ENCODE assay signal across 26 cellular contexts in the genomic region with DNA sequence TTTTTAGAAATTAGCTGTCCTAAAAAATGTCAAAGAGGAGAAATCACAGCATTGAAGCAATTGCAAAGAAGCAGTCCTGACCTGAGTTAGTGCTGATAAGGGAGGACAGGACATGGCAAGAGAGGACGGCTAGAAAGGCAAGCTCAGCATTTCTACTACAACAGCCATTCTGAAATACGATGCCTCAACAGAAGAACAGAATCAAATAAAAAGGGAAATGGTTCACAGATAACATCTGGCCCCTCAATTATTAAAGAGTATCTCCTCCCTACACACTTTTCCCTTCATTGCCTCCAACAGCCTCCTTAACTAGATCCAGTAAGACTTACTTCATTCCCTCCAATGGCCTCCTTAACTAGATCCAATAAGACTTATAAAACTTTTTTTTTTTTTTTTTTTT. TPM values are rescaled to one million over a fixed set of nuclear protein-coding genes. Genes with fewer than 3 reads are reported as not detected.
DNase-seq lines count a peak whose midpoint lies in the region; ATAC-seq, FAIRE-seq and TF ChIP-seq lines count a peak whose summit lies in the region.
"Had no signal": no experiment of that assay in that cellular context is flagged by ENCODE, and none has a peak within 500 bp of the region (broad histone marks: within the 10 kb centered on the region; RNA-seq: fewer than 3 reads in every experiment).

No MANE protein-coding gene starts in this region.

- no peak for FAIRE-seq in A549 (lab: Jason Lieb, UNC)
- no peak for FAIRE-seq in K562 (lab: Jason Lieb, UNC)
- FAIRE-seq: colon had no signal

- H3K27ac ChIP-seq in A549, result peak overlapping the region in 1 of 2 experiments; percentile 91; a peak in 3 of 6 replicates
- no peak overlapping the region for H3K27ac ChIP-seq in K562 (ENCODE audit: extremely low read depth, low read depth, low read length)
- H3K27ac ChIP-seq in ovary, result peak overlapping the region in 1 of 2 donors; percentile 50
- H3K27ac ChIP-seq: brain microvascular endothelial cell, C4-2B, gastroesophageal sphincter had no signal

- peak overlapping the region in 1 of 3 experiments; percentile 15 for H3K4me3 Mint-ChIP-seq in nephron
- H3K4me3 Mint-ChIP-seq: effector memory CD8-positive, alpha-beta T cell had no signal

- peaks cover 51% of the 10 kb centered on the region for H3K36me3 Mint-ChIP-seq in nephron (ENCODE audit: low read depth)

- H3K27me3 ChIP-seq in K562 (ENCODE audit: control insufficient read depth in 2 of 2, insufficient read depth in 2 of 2, low read length in 2 of 2), result no peaks in the 10 kb centered on the region
- H3K27me3 ChIP-seq in ovary, result no peaks in the 10 kb centered on the region
- H3K27me3 ChIP-seq: brain microvascular endothelial cell, gastroesophageal sphincter had no signal

- H3K27me3 Mint-ChIP-seq in nephron (ENCODE audit: low read depth), result no peaks in the 10 kb centered on the region
- H3K27me3 Mint-ChIP-seq: effector memory CD8-positive, alpha-beta T cell had no signal

- H2AFZ ChIP-seq in K562 (ENCODE audit: low read depth, low read length), result no peak overlapping the region

- no peaks in the 10 kb centered on the region for H3K79me2 ChIP-seq in K562 (ENCODE audit: control insufficient read depth, insufficient read depth, low read length)

- TF ChIP-seq POLR2A in A549 (IDR thresholded peaks at IDR 0.05; ENCODE audit: low read length) (no peak), K562 (conservative IDR thresholded peaks at IDR 0.05) (no peak), ovary (IDR thresholded peaks at IDR 0.05) (no peak)

- TF ChIP-seq RAD21 in A549 (conservative IDR thresholded peaks at IDR 0.05 in 1 of 2, IDR thresholded peaks at IDR 0.05 in 1 of 2) (no peak), K562 (CRISPR knock-in tag; conservative IDR thresholded peaks at IDR 0.05 in 1 of 2, IDR thresholded peaks at IDR 0.05 in 1 of 2) (no peak)

- TF ChIP-seq EP300 in A549 (IDR thresholded peaks at IDR 0.05), result no peak
- TF ChIP-seq EP300 in K562 (IDR thresholded peaks at IDR 0.05; ENCODE audit: low read length), result no peak
- TF ChIP-seq EP300 in ovary (IDR thresholded peaks at IDR 0.05), result no peak

- H3K4me2 ChIP-seq in A549, result no peak overlapping the region
- H3K4me2 ChIP-seq in K562 (ENCODE audit: insufficient read depth, low read length), result no peak overlapping the region

- 89% methylated on average over 2 of the region's 2 CpGs for whole genome bisulfite sequencing in A549 (ENCODE audit: missing lambda C conversion rate)
- WGBS in K562 (ENCODE audit: insufficient coverage, low coverage, missing lambda C conversion rate), result 71% methylated on average over 2 of the region's 2 CpGs
- WGBS in ovary, 3 donors, result 17 to 28% (median 21%) methylated on average over 2 of the region's 2 CpGs

- H3K9me1 ChIP-seq in K562 (ENCODE audit: control insufficient read depth, insufficient read depth, low read length), result no peaks in the 10 kb centered on the region

- no peak for DNase-seq in A549 (ENCODE audit: low read depth in 1 of 2, low spot score in 1 of 2)
- DNase-seq in M059J (ENCODE audit: low read depth), result peak; percentile 34
- DNase-seq in K562 (ENCODE audit: extremely low read depth in 1 of 4, low spot score in 3 of 4), result no peak
- DNase-seq in C1 segment of cervical spinal cord (lab: John Stamatoyannopoulos, UW), result no peak
- DNase-seq in ovary, result no peak
- no peak for DNase-seq in inferior parietal cortex (ENCODE audit: extremely low spot score)
- DNase-seq: activated CD4-positive, alpha-beta T cell treated with anti-CD3 and anti-CD28 coated beads for 1 hour; activated gamma-delta T cell treated with Interleukin-2 at 50 U/mL for 16 hours; brain microvascular endothelial cell; effector memory CD8-positive, alpha-beta T cell; islet precursor cell; Kasumi-1; mucosa of descending colon; NCI-H1048; NCI-H1694 treated with DMSO at 0.1 percent for 48 hours; NCI-H2227 treated with DMSO at 0.1 percent for 48 hours; NCI-H748 treated with DMSO at 0.1 percent for 48 hours; stimulated activated CD4-positive, alpha-beta T cell treated with anti-CD3 and anti-CD28 coated beads, Interleukin-1b, Interleukin-23, amount 100 ng/mL, for 48 hours; SW 1271 had no signal

- peak overlapping the region; percentile 80 to 87 (median 87) for H3K27ac Mint-ChIP-seq in nephron

- POLR2A ChIA-PET in A549 (lab: Yijun Ruan, JAX) (no interaction called here), K562 (lab: Yijun Ruan, JAX) (no interaction called here)

- H3K4me1 Mint-ChIP-seq in nephron, result peaks cover 40% of the 10 kb centered on the region

- H3K9ac ChIP-seq in K562 (ENCODE audit: insufficient read depth in 1 of 2, low read depth in 2 of 2, low read length in 2 of 2), result no peak overlapping the region

- H3K4me3 ChIP-seq in A549 (no peak overlapping the region), K562 (no peak overlapping the region), ovary (no peak overlapping the region)
- H3K4me3 ChIP-seq: gastroesophageal sphincter, HAP-1, mucosa of descending colon had no signal

- no peaks in the 10 kb centered on the region for H4K20me1 ChIP-seq in K562 (replicated peaks; ENCODE audit: control insufficient read depth, insufficient read depth, low read length)

- peaks cover 43% of the 10 kb centered on the region for H3K36me3 ChIP-seq in K562 (ENCODE audit: control insufficient read depth, insufficient read depth, low read length)
- no peaks in the 10 kb centered on the region for H3K36me3 ChIP-seq in ovary

- H3K9me3 ChIP-seq in A549 (no peaks in the 10 kb centered on the region), K562 (replicated peaks; ENCODE audit: control insufficient read depth, insufficient read depth, low read depth, low read length) (no peaks in the 10 kb centered on the region), ovary (no peaks in the 10 kb centered on the region)
- H3K9me3 ChIP-seq: gastroesophageal sphincter, HAP-1, mucosa of descending colon had no signal

- H3K4me1 ChIP-seq in A549 (peaks cover 48% of the 10 kb centered on the region), K562 (replicated peaks in 1 of 2; ENCODE audit: control insufficient read depth in 2 of 2, insufficient read depth in 2 of 2, low read length in 2 of 2) (no peaks in the 10 kb centered on the region), ovary (ENCODE audit: insufficient read depth) (peaks cover 11% of the 10 kb centered on the region)
- H3K4me1 ChIP-seq: HAP-1 had no signal

- BruUV-seq in K562 (replicated peaks; lab: Mats Ljungman, UMichigan), result no TSS peak

- in situ Hi-C loops in K562 (cut with MboI), result no loop called here

- CTCF ChIA-PET in A549 (lab: Yijun Ruan, JAX), result interaction anchor here (0.8 to 19.5 kb wide), 7 partner anchors 12 to 300 kb away, joined by 3 to 410 read pairs (median 6); partner anchors contain the start of genes NXN, TIMM22 and VPS53
- CTCF ChIA-PET in K562 (lab: Yijun Ruan, JAX; ENCODE audit: low intra/inter-chr PET ratio), result no interaction called here

- intact Hi-C loops in K562 (cut with micrococcal nuclease), result no loop called here
- intact Hi-C loops in ovary (cut with DNase I), result loop anchor here in 3 of 4 donors (5.0 kb wide), 5 partner anchors 274 to 554 kb away; a partner anchor contains a TSS

- TF ChIP-seq CTCF in A549 (IDR thresholded peaks at IDR 0.05) (no peak), K562 (IDR thresholded peaks at IDR 0.05 in 2 of 3, conservative IDR thresholded peaks at IDR 0.05 in 1 of 3; ENCODE audit: insufficient read depth in 2 of 3, low read depth in 1 of 3, low read length in 3 of 3) (no peak), nephron (IDR thresholded peaks at IDR 0.05; ENCODE audit: unreplicated experiment in 3 of 3) (no peak), ovary (IDR thresholded peaks at IDR 0.05) (no peak)

- no peaks in the 10 kb centered on the region for H3K9me3 Mint-ChIP-seq in nephron
- H3K9me3 Mint-ChIP-seq: effector memory CD8-positive, alpha-beta T cell had no signal

- no peak for ATAC-seq in A549
- ATAC-seq in K562, result no peak
- no peak for ATAC-seq in GM19035 (IDR thresholded peaks at IDR 0.05; ENCODE audit: unreplicated experiment)
- ATAC-seq: effector memory CD8-positive, alpha-beta T cell; esophagus mucosa; gastroesophageal sphincter; mucosa of descending colon had no signal

RNA-seq across cellular contexts. Expression of gene VPS53, which starts 18.2 kb away (rescaled TPM):
- polyA plus RNA-seq in A549 (2011; rRNA removed) (32.1 and 34.2 TPM in 2 replicates), A549 (2017; fragmentation: RNase III; extraction: RNeasy Plus Mini Kit Qiagen cat#74134 plus additional on column Dnase treatment) (20.0 to 21.7 TPM (median 21.5 TPM) in 3 replicates), K562 (2011; rRNA removed) (9.9 and 12.4 TPM in 2 replicates), K562 (2014; fragmentation: Illumina TruSeq; extraction: Trizol) (8.3 and 8.8 TPM in 2 replicates), K562 (2014; fragmentation: Nextera tagmentation; extraction: Ambion mirVana) (1 to 10 TPM in 1 of 2 experiments, under 1 TPM in 1; 0.90 to 1.3 TPM), K562 (2014; rRNA removed) (6.0 and 8.2 TPM in 2 replicates), ovary (10 to 100 TPM in 1 of 2 donors, 1 to 10 TPM in 1; 9.1 to 18.8 TPM)
- polyA plus RNA-seq in A549 (2012; cell fraction: cytosol; rRNA removed), result 18.0 and 21.3 TPM in 2 replicates
- 20.1 and 22.7 TPM in 2 replicates for polyA plus RNA-seq in A549 (2012; cell fraction: nucleus; rRNA removed)
- polyA minus RNA-seq in A549 (2011; rRNA and poly(A)+ RNA removed), result 135 and 173 TPM in 2 replicates
- 6.7 and 10.1 TPM in 2 replicates for total RNA-seq in M059J (2014; rRNA removed; shearing (Covaris generic))
- 76.4 and 103 TPM in 2 replicates for total RNA-seq in K562 (2011; cell fraction: chromatin; rRNA removed; ENCODE audit: low replicate concordance)
- 32.6 and 35.0 TPM in 2 replicates for total RNA-seq in K562 (2011; cell fraction: nucleolus; rRNA removed)
- total RNA-seq in K562 (2011; cell fraction: nucleoplasm; rRNA removed), result 47.7 and 52.4 TPM in 2 replicates
- total RNA-seq in K562 (2014; rRNA removed) (4.9 and 9.1 TPM in 2 replicates), K562 (2014; rRNA removed; fragmentation: Illumina TruSeq; extraction: Trizol) (6.9 and 7.1 TPM in 2 replicates), K562 (2015; rRNA removed; fragmentation: Illumina TruSeq; extraction: Trizol) (8.1 and 8.3 TPM in 2 replicates), K562 (2021) (27.5 and 29.1 TPM in 2 replicates), ovary (10 to 100 TPM in 6 of 7 donors, 1 to 10 TPM in 1; 9.3 to 82.1 (median 58.2) TPM)
- 7.0 and 8.0 TPM in 2 replicates for polyA plus RNA-seq in K562 (2011; cell fraction: cytosol; rRNA removed)
- polyA plus RNA-seq in K562 (2011; cell fraction: nucleus; rRNA removed), result 16.7 and 18.6 TPM in 2 replicates
- polyA plus RNA-seq in K562 (2012), result 9.9 and 17.0 TPM in 2 replicates
- 45.0 and 68.4 TPM in 2 replicates for polyA minus RNA-seq in K562 (2011; rRNA and poly(A)+ RNA removed)
- polyA minus RNA-seq in K562 (2011; cell fraction: cytosol; rRNA and poly(A)+ RNA removed), result 22.6 and 24.3 TPM in 2 replicates
- 30.6 and 48.9 TPM in 2 replicates for polyA minus RNA-seq in K562 (2011; cell fraction: nucleus; rRNA and poly(A)+ RNA removed)

RNA-seq across cellular contexts. Expression of gene TLCD3A, which starts 36.0 kb away (rescaled TPM):
- 29.5 and 35.1 TPM in 2 replicates for polyA plus RNA-seq in A549 (2011; rRNA removed)
- 42.9 and 53.3 TPM in 2 replicates for polyA plus RNA-seq in A549 (2012; cell fraction: cytosol; rRNA removed)
- polyA plus RNA-seq in A549 (2012; cell fraction: nucleus; rRNA removed), result 35.4 and 40.6 TPM in 2 replicates
- polyA plus RNA-seq in A549 (2017; fragmentation: RNase III; extraction: RNeasy Plus Mini Kit Qiagen cat#74134 plus additional on column Dnase treatment), result 28.5 to 31.5 TPM (median 30.8 TPM) in 3 replicates
- 47.1 and 53.6 TPM in 2 replicates for polyA minus RNA-seq in A549 (2011; rRNA and poly(A)+ RNA removed)
- 32.8 and 37.1 TPM in 2 replicates for total RNA-seq in M059J (2014; rRNA removed; shearing (Covaris generic))
- total RNA-seq in K562 (2011; cell fraction: chromatin; rRNA removed; ENCODE audit: low replicate concordance), result 11.0 and 24.6 TPM in 2 replicates
- total RNA-seq in K562 (2011; cell fraction: nucleolus; rRNA removed), result 20.4 and 25.5 TPM in 2 replicates
- 20.2 and 23.2 TPM in 2 replicates for total RNA-seq in K562 (2011; cell fraction: nucleoplasm; rRNA removed)
- 7.9 and 10.8 TPM in 2 replicates for total RNA-seq in K562 (2014; rRNA removed)
- 5.6 and 6.5 TPM in 2 replicates for total RNA-seq in K562 (2014; rRNA removed; fragmentation: Illumina TruSeq; extraction: Trizol)
- 6.9 and 7.1 TPM in 2 replicates for total RNA-seq in K562 (2015; rRNA removed; fragmentation: Illumina TruSeq; extraction: Trizol)
- total RNA-seq in K562 (2021), result 8.7 and 9.3 TPM in 2 replicates
- 11.9 and 13.5 TPM in 2 replicates for polyA plus RNA-seq in K562 (2011; rRNA removed)
- 16.7 and 24.3 TPM in 2 replicates for polyA plus RNA-seq in K562 (2011; cell fraction: cytosol; rRNA removed)
- 8.0 and 11.5 TPM in 2 replicates for polyA plus RNA-seq in K562 (2011; cell fraction: nucleus; rRNA removed)
- polyA plus RNA-seq in K562 (2012), result 9.3 and 10.4 TPM in 2 replicates
- polyA plus RNA-seq in K562 (2014; fragmentation: Illumina TruSeq; extraction: Trizol), result 8.2 and 9.4 TPM in 2 replicates
- polyA plus RNA-seq in K562 (2014; fragmentation: Nextera tagmentation; extraction: Ambion mirVana), result 1 to 10 TPM; 1.3 to 1.7 TPM
- 7.3 and 9.4 TPM in 2 replicates for polyA plus RNA-seq in K562 (2014; rRNA removed)
- 12.4 and 20.2 TPM in 2 replicates for polyA minus RNA-seq in K562 (2011; rRNA and poly(A)+ RNA removed)
- 10.1 and 10.3 TPM in 2 replicates for polyA minus RNA-seq in K562 (2011; cell fraction: cytosol; rRNA and poly(A)+ RNA removed)
- 4.4 and 5.2 TPM in 2 replicates for polyA minus RNA-seq in K562 (2011; cell fraction: nucleus; rRNA and poly(A)+ RNA removed)
- total RNA-seq in ovary, result 10 to 100 TPM in 5 of 7 donors, 1 to 10 TPM in 2; 3.0 to 17.8 (median 13.1) TPM
- 10 to 100 TPM in 1 of 2 donors, 1 to 10 TPM in 1; 5.5 to 14.8 TPM for polyA plus RNA-seq in ovary

RNA-seq across cellular contexts. Expression of gene GEMIN4, which starts 55.7 kb away (rescaled TPM):
- polyA plus RNA-seq in A549 (2011; rRNA removed) (36.1 and 51.8 TPM in 2 replicates), A549 (2017; fragmentation: RNase III; extraction: RNeasy Plus Mini Kit Qiagen cat#74134 plus additional on column Dnase treatment) (45.5 to 49.0 TPM (median 47.6 TPM) in 3 replicates), K562 (2011; rRNA removed) (10.8 and 23.4 TPM in 2 replicates), K562 (2014; fragmentation: Illumina TruSeq; extraction: Trizol) (32.1 and 42.5 TPM in 2 replicates), K562 (2014; fragmentation: Nextera tagmentation; extraction: Ambion mirVana) (1 to 10 TPM; 1.8 to 2.3 TPM), K562 (2014; rRNA removed) (14.3 and 15.8 TPM in 2 replicates), ovary (10 to 100 TPM; 10.9 to 13.9 TPM)
- polyA plus RNA-seq in A549 (2012; cell fraction: cytosol; rRNA removed), result 47.7 and 57.8 TPM in 2 replicates
- 87.8 and 97.5 TPM in 2 replicates for polyA plus RNA-seq in A549 (2012; cell fraction: nucleus; rRNA removed)
- 75.5 and 86.7 TPM in 2 replicates for polyA minus RNA-seq in A549 (2011; rRNA and poly(A)+ RNA removed)
- 6.7 and 13.4 TPM in 2 replicates for total RNA-seq in M059J (2014; rRNA removed; shearing (Covaris generic))
- total RNA-seq in K562 (2011; cell fraction: chromatin; rRNA removed; ENCODE audit: low replicate concordance), result 30.0 and 64.9 TPM in 2 replicates
- total RNA-seq in K562 (2011; cell fraction: nucleolus; rRNA removed), result 36.8 and 49.5 TPM in 2 replicates
- 43.7 and 49.5 TPM in 2 replicates for total RNA-seq in K562 (2011; cell fraction: nucleoplasm; rRNA removed)
- total RNA-seq in K562 (2014; rRNA removed) (16.7 and 25.3 TPM in 2 replicates), K562 (2014; rRNA removed; fragmentation: Illumina TruSeq; extraction: Trizol) (6.3 and 8.6 TPM in 2 replicates), K562 (2015; rRNA removed; fragmentation: Illumina TruSeq; extraction: Trizol) (9.4 and 10.5 TPM in 2 replicates), K562 (2021) (36.6 and 38.5 TPM in 2 replicates), ovary (10 to 100 TPM; 10.9 to 31.3 (median 24.4) TPM)
- polyA plus RNA-seq in K562 (2011; cell fraction: cytosol; rRNA removed), result 9.8 and 21.2 TPM in 2 replicates
- 22.9 and 38.2 TPM in 2 replicates for polyA plus RNA-seq in K562 (2011; cell fraction: nucleus; rRNA removed)
- 20.2 and 21.9 TPM in 2 replicates for polyA plus RNA-seq in K562 (2012)
- 12.4 and 15.3 TPM in 2 replicates for polyA minus RNA-seq in K562 (2011; rRNA and poly(A)+ RNA removed)
- polyA minus RNA-seq in K562 (2011; cell fraction: cytosol; rRNA and poly(A)+ RNA removed), result 13.9 and 15.2 TPM in 2 replicates
- polyA minus RNA-seq in K562 (2011; cell fraction: nucleus; rRNA and poly(A)+ RNA removed), result 18.6 and 25.3 TPM in 2 replicates

Comparison
In these comparisons a context has a peak if more than half of its experiments do, and no peak if none do; other contexts are left out.
1. Of the 35 proteins assayed by ChIP-seq in both K562 and A549: peak only in K562: none; only in A549: none; in both: MAFK; in neither: 34.